Comparison of ENCODE assay signal across 34 cellular contexts in the genomic region with DNA sequence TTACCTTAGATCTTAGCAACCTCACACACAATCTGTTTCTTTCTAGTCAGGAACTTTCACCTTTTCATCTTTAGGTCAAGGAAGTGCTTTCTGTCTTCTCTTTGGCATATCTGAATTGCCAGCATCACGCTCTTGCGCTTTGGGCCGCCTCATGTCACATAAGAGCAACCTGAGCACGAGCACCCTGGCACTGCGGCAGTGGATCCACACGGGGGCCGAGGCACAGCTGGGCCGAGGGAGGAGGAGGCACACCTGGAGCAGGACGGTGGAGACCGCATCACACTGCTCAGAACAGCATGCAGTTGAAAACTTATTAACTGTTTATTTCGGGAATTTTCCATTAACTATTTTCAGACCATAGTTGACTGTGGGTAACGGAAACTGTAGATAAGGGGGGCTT.
"Had no signal": no experiment of that assay in that cellular context is flagged by ENCODE, and none has a peak within 500 bp of the region (broad histone marks: within the 10 kb centered on the region; RNA-seq: fewer than 3 reads in every experiment).

No MANE protein-coding gene starts in this region.

- H3K36me3 Mint-ChIP-seq: activated CD8-positive, alpha-beta memory T cell treated with anti-CD3 and anti-CD28 coated beads, Interleukin-2, amount 10 ng/mL, durations not matched to agents 7 days and 5 days had no signal

- H3K9ac ChIP-seq: KMS-11 had no signal

- ATAC-seq: activated CD8-positive, alpha-beta memory T cell treated with anti-CD3 and anti-CD28 coated beads, Interleukin-2, amount 10 ng/mL, durations not matched to agents 7 days and 5 days; activated T-cell treated with anti-CD3 and anti-CD28 coated beads, Interleukin-2, amount 50 U/mL, for 72 hours; activated T-helper 17 cell treated with anti-CD3 and anti-CD28 coated beads, Interleukin-2, amount 50 U/mL, for 72 hours; body of pancreas; PC-3 had no signal

- H3K4me3 Mint-ChIP-seq: activated CD4-positive, alpha-beta memory T cell treated with anti-CD3 and anti-CD28 coated beads, Interleukin-2, amount 10 ng/mL, durations not matched to agents 7 days and 5 days; activated CD8-positive, alpha-beta memory T cell treated with anti-CD3 and anti-CD28 coated beads, Interleukin-2, amount 10 ng/mL, durations not matched to agents 7 days and 5 days; activated naive CD4-positive, alpha-beta T cell treated with anti-CD3 and anti-CD28 coated beads, Interleukin-2, amount 50 U/mL, for 24 hours; activated T-cell treated with anti-CD3 and anti-CD28 coated beads, Interleukin-2, amount 50 U/mL, for 72 hours; activated T-helper 17 cell treated with anti-CD3 and anti-CD28 coated beads, Interleukin-2, amount 50 U/mL, for 72 hours had no signal

- H3K9me3 Mint-ChIP-seq: activated CD4-positive, alpha-beta memory T cell treated with anti-CD3 and anti-CD28 coated beads, Interleukin-2, amount 10 ng/mL, durations not matched to agents 7 days and 5 days; activated naive CD4-positive, alpha-beta T cell treated with anti-CD3 and anti-CD28 coated beads, Interleukin-2, amount 50 U/mL, for 24 hours; activated T-cell treated with anti-CD3 and anti-CD28 coated beads, Interleukin-2, amount 50 U/mL, for 72 hours; activated T-helper 17 cell treated with anti-CD3 and anti-CD28 coated beads, Interleukin-2, amount 50 U/mL, for 72 hours had no signal

- FAIRE-seq: astrocyte had no signal

- H3K4me3 ChIP-seq: adrenal gland, body of pancreas, breast epithelium, Peyer's patch had no signal

- DNase-seq: activated CD4-positive, alpha-beta memory T cell treated with anti-CD3 and anti-CD28 coated beads, Interleukin-2, amount 10 ng/mL, durations not matched to agents 7 days and 5 days; activated CD4-positive, alpha-beta T cell treated with anti-CD3 and anti-CD28 coated beads for 1 hour; activated CD4-positive, alpha-beta T cell treated with anti-CD3 and anti-CD28 coated beads for 48 hours; activated CD4-positive, CD25-positive, alpha-beta regulatory T cell; activated CD8-positive, alpha-beta memory T cell treated with anti-CD3 and anti-CD28 coated beads for 24 hours; activated CD8-positive, alpha-beta memory T cell treated with anti-CD3 and anti-CD28 coated beads, Interleukin-2, amount 10 ng/mL, durations not matched to agents 7 days and 5 days; activated effector memory CD4-positive, alpha-beta T cell treated with anti-CD3 and anti-CD28 coated beads, Interleukin-2, amount 50 U/mL, for 16 hours; activated naive CD4-positive, alpha-beta T cell treated with Interleukin-2 at 50 U/mL for 16 hours; activated T-cell treated with anti-CD3 and anti-CD28 coated beads, Interleukin-2, amount 50 U/mL, for 1 hour; activated T-cell treated with anti-CD3 and anti-CD28 coated beads, Interleukin-2, amount 50 U/mL, for 72 hours; adrenal gland; MM.1S; MV-4-11; NCI-H1092; NCI-H1436 treated with DMSO at 0.1 percent for 48 hours; NCI-H1694 treated with DMSO at 0.1 percent for 48 hours; NCI-H2029; NCI-H510A; NCI-H526; NCI-H748 treated with DMSO at 0.1 percent for 48 hours; NK-92 treated with Interleukin-12 subunit alpha and Interleukin-12 subunit beta, amount 100 ng/mL, for 24 hours; PC-3; Peyer's patch; RPMI8226; SW 1271; T-helper 1 cell; T1000; WERI-Rb-1 had no signal

- H3K36me3 ChIP-seq: breast epithelium, WERI-Rb-1 had no signal

- H3K27me3 Mint-ChIP-seq: activated CD4-positive, alpha-beta memory T cell treated with anti-CD3 and anti-CD28 coated beads, Interleukin-2, amount 10 ng/mL, durations not matched to agents 7 days and 5 days; activated CD8-positive, alpha-beta memory T cell treated with anti-CD3 and anti-CD28 coated beads, Interleukin-2, amount 10 ng/mL, durations not matched to agents 7 days and 5 days; activated naive CD4-positive, alpha-beta T cell treated with anti-CD3 and anti-CD28 coated beads, Interleukin-2, amount 50 U/mL, for 24 hours; activated T-helper 17 cell treated with anti-CD3 and anti-CD28 coated beads, Interleukin-2, amount 50 U/mL, for 72 hours had no signal

- H3K4me2 ChIP-seq: KMS-11 had no signal

- H3K27me3 ChIP-seq: adrenal gland, body of pancreas, breast epithelium, Peyer's patch had no signal

- H3K27ac Mint-ChIP-seq: activated CD4-positive, alpha-beta memory T cell treated with anti-CD3 and anti-CD28 coated beads, Interleukin-2, amount 10 ng/mL, durations not matched to agents 7 days and 5 days; activated CD8-positive, alpha-beta memory T cell treated with anti-CD3 and anti-CD28 coated beads, Interleukin-2, amount 10 ng/mL, durations not matched to agents 7 days and 5 days; activated T-cell treated with anti-CD3 and anti-CD28 coated beads, Interleukin-2, amount 50 U/mL, for 72 hours; activated T-helper 17 cell treated with anti-CD3 and anti-CD28 coated beads, Interleukin-2, amount 50 U/mL, for 72 hours had no signal

- H3K9me3 ChIP-seq: adrenal gland, body of pancreas, breast epithelium, Peyer's patch had no signal

- H3K4me1 Mint-ChIP-seq: activated CD4-positive, alpha-beta memory T cell treated with anti-CD3 and anti-CD28 coated beads, Interleukin-2, amount 10 ng/mL, durations not matched to agents 7 days and 5 days; activated CD8-positive, alpha-beta memory T cell treated with anti-CD3 and anti-CD28 coated beads, Interleukin-2, amount 10 ng/mL, durations not matched to agents 7 days and 5 days; activated naive CD4-positive, alpha-beta T cell treated with anti-CD3 and anti-CD28 coated beads, Interleukin-2, amount 50 U/mL, for 24 hours; activated T-helper 17 cell treated with anti-CD3 and anti-CD28 coated beads, Interleukin-2, amount 50 U/mL, for 72 hours had no signal

- H3K27ac ChIP-seq: adrenal gland, body of pancreas, breast epithelium, KMS-11, Peyer's patch, WERI-Rb-1 had no signal

- H3K4me1 ChIP-seq: adrenal gland, body of pancreas, breast epithelium, Peyer's patch had no signal
